In genomic region chr19:34171877-34172660, GRCh38 we compare ENCODE assay signal across 8 cellular contexts. TPM values are rescaled to one million over a fixed set of nuclear protein-coding genes. Genes with fewer than 3 reads are reported as not detected.
DNase-seq lines count a peak whose midpoint lies in the region; ATAC-seq and TF ChIP-seq lines count a peak whose summit lies in the region.

Gene LSM14A, plus strand, starts transcription at chr19:34172504. Its CDS starts 139 bp downstream, at chr19:34172643.

- H3F3A ChIP-seq in OCI-LY1 (ENCODE audit: insufficient read depth, low read length) = 0 out of 2 replicates have a peak, but pooled peaks cover under 1% of the 10 kb centered on the region

- peak within 1 kb of the TSS; percentile 86 for H3K27ac ChIP-seq in OCI-LY1 (ENCODE audit: low read depth, low read length, poor library complexity, severe bottlenecking)

- no peak for TF ChIP-seq CTCF in OCI-LY1 (IDR thresholded peaks at IDR 0.05; ENCODE audit: low read length)

- no peak within 1 kb of the TSS for H2AFZ ChIP-seq in OCI-LY1 (ENCODE audit: low read length)

- peak within 1 kb of the TSS; percentile 82 for H3K4me2 ChIP-seq in OCI-LY1 (ENCODE audit: low read length)

- H3K9me2 ChIP-seq in OCI-LY1 (ENCODE audit: low read depth, low read length) = no peaks in the 10 kb centered on the region

- H3K9me3 ChIP-seq in OCI-LY1 (ENCODE audit: low read length) = no peaks in the 10 kb centered on the region
- no peaks in the 10 kb centered on the region for H3K9me3 ChIP-seq in mononuclear cell (ENCODE audit: low read depth, low read length)

- DNase-seq in COR-L47 (lab: John Stamatoyannopoulos, UW) = peak; percentile 88
- DNase-seq in HUDEP-2 (lab: John Stamatoyannopoulos, UW; ENCODE audit: unreplicated experiment in 76 of 76) = peak in 75 of 76 experiments; percentile 36 to 95 (median 86)
- DNase-seq in activated T-cell treated with anti-CD3 and anti-CD28 coated beads for 1 hour (ENCODE audit: low read depth) = peak; percentile 86
- peak; percentile 81 for DNase-seq in epidermal melanocyte (ENCODE audit: insufficient read length, low spot score)
- peak; percentile 79 to 83 for DNase-seq in stimulated activated CD8-positive, alpha-beta memory T cell treated with anti-CD3 and anti-CD28 coated beads, Interleukin-2, amount 100 ng/mL, for 48 hours (ENCODE audit: low read depth in 2 of 2)

- peak; percentile 57 for ATAC-seq in GM21367 (IDR thresholded peaks at IDR 0.05; ENCODE audit: unreplicated experiment)

- no peaks in the 10 kb centered on the region for H4K20me1 ChIP-seq in OCI-LY1 (ENCODE audit: insufficient read depth, low read length)

- peak within 1 kb of the TSS; percentile 97 for H3K9ac ChIP-seq in OCI-LY1 (ENCODE audit: low read length)

- H3K36me3 ChIP-seq in OCI-LY1 (ENCODE audit: insufficient read depth, low read length) = peaks cover 15% of the 10 kb centered on the region; the same call in 1 of the 2 replicates

- H3K27me3 ChIP-seq in OCI-LY1 (ENCODE audit: insufficient read depth, low read length) (no peaks in the 10 kb centered on the region), mononuclear cell (ENCODE audit: insufficient read depth, low read length) (no peaks in the 10 kb centered on the region)

- peak within 1 kb of the TSS; percentile 78 for H3K4me3 ChIP-seq in OCI-LY1 (ENCODE audit: low read depth, low read length, poor library complexity, severe bottlenecking)
- H3K4me3 ChIP-seq in mononuclear cell (ENCODE audit: low read length) = peak within 1 kb of the TSS; percentile 74

- H3K4me1 ChIP-seq in OCI-LY1 (ENCODE audit: insufficient read depth, low read length, severe bottlenecking) = peaks cover 46% of the 10 kb centered on the region
- H3K4me1 ChIP-seq in mononuclear cell (ENCODE audit: insufficient read depth, low read length) = peaks cover 36% of the 10 kb centered on the region

- H3K79me2 ChIP-seq in OCI-LY1 (ENCODE audit: insufficient read depth, low read length) = peaks cover 41% of the 10 kb centered on the region

RNA-seq across cellular contexts. Expression of gene LSM14A, which starts in this region (rescaled TPM):
- total RNA-seq in mononuclear cell = 191 TPM

Comparison
In these comparisons a context has a peak if more than half of its experiments do, and no peak if none do; other contexts are left out.
1. Peak in every context shown above with its lines: DNase-seq, ATAC-seq, H3K4me3 ChIP-seq and H3K27ac ChIP-seq.